Comparison of ENCODE assay signal across 28 cellular contexts in genomic region chr4:120005527-120005926, GRCh38.
"Had no signal": no experiment of that assay in that cellular context is flagged by ENCODE, and none has a peak within 500 bp of the region (broad histone marks: within the 10 kb centered on the region; RNA-seq: fewer than 3 reads in every experiment).

No MANE protein-coding gene starts in this region.

- H2AFZ ChIP-seq: neural progenitor cell, parathyroid adenoma had no signal

- H3K4me3 Mint-ChIP-seq: natural killer cell treated with Interleukin-12 subunit alpha and Interleukin-12 subunit beta and Interleukin-15 and Interleukin-18, amount 100 ng/mL, for 72 hours; neural progenitor cell; stimulated activated effector memory CD8-positive, alpha-beta T cell treated with anti-CD3 and anti-CD28 coated beads, Interleukin-12 subunit alpha, Interleukin-12 subunit beta, amount 100 ng/mL, for 72 hours; stimulated activated naive B cell treated with anti-CD40 and anti-IgM and Interleukin-4, amounts not matched to agents 10 μg/mL and 1 μg/mL and 100 μg/mL, for 72 hours; stimulated activated naive CD8-positive, alpha-beta T cell treated with anti-CD3 and anti-CD28 coated beads, Interleukin-15, Interleukin-2, amounts not matched to agents 100 ng/mL and 50 ng/mL, for 24 hours had no signal

- H3K27me3 ChIP-seq: neural progenitor cell, ovary, right lobe of liver, sigmoid colon, stomach, thyroid gland, tibial nerve, upper lobe of left lung, vagina had no signal

- DNase-seq: occipital lobe; ovary; posterior cingulate gyrus; psoas muscle; right cardiac atrium; right lobe of liver; sigmoid colon; small intestine; stimulated activated CD4-positive, alpha-beta T cell treated with anti-CD3 and anti-CD28 coated beads, Interleukin-15, amount 100 ng/mL, for 24 hours; stimulated activated CD4-positive, alpha-beta T cell treated with anti-CD3 and anti-CD28 coated beads, Interleukin-2, amount 100 ng/mL, for 24 hours; stimulated activated CD4-positive, alpha-beta T cell treated with anti-CD3 and anti-CD28 coated beads, Interleukin-2, amount 100 ng/mL, for 48 hours; stimulated activated CD4-positive, alpha-beta T cell treated with anti-CD3 and anti-CD28 coated beads, Interleukin-4, amount 100 ng/mL, for 24 hours; stimulated activated naive B cell treated with anti-CD40 and anti-IgM and Interleukin-4, amounts not matched to agents 10 μg/mL and 1 μg/mL and 100 μg/mL, for 72 hours; stimulated activated naive CD4-positive, alpha-beta T cell treated with Interleukin-2 at 50 U/mL for 16 hours; stomach; thyroid gland; trophoblast cell; upper lobe of left lung had no signal

- ATAC-seq: natural killer cell treated with Interleukin-12 subunit alpha and Interleukin-12 subunit beta and Interleukin-15 and Interleukin-18, amount 100 ng/mL, for 72 hours; psoas muscle; right cardiac atrium; right lobe of liver; stimulated activated effector memory CD8-positive, alpha-beta T cell treated with anti-CD3 and anti-CD28 coated beads, Interleukin-12 subunit alpha, Interleukin-12 subunit beta, amount 100 ng/mL, for 72 hours; stimulated activated naive B cell treated with anti-CD40 and anti-IgM and Interleukin-4, amounts not matched to agents 10 μg/mL and 1 μg/mL and 100 μg/mL, for 72 hours had no signal

- H3K27ac Mint-ChIP-seq: natural killer cell treated with Interleukin-12 subunit alpha and Interleukin-12 subunit beta and Interleukin-15 and Interleukin-18, amount 100 ng/mL, for 72 hours; neural progenitor cell; progenitor cell of endocrine pancreas; stimulated activated effector memory CD8-positive, alpha-beta T cell treated with anti-CD3 and anti-CD28 coated beads, Interleukin-12 subunit alpha, Interleukin-12 subunit beta, amount 100 ng/mL, for 72 hours; stimulated activated naive B cell treated with anti-CD40 and anti-IgM and Interleukin-4, amounts not matched to agents 10 μg/mL and 1 μg/mL and 100 μg/mL, for 72 hours; stimulated activated naive CD8-positive, alpha-beta T cell treated with anti-CD3 and anti-CD28 coated beads, Interleukin-15, Interleukin-2, amounts not matched to agents 100 ng/mL and 50 ng/mL, for 24 hours had no signal

- H3K4me1 Mint-ChIP-seq: neural progenitor cell; stimulated activated effector memory CD8-positive, alpha-beta T cell treated with anti-CD3 and anti-CD28 coated beads, Interleukin-12 subunit alpha, Interleukin-12 subunit beta, amount 100 ng/mL, for 72 hours; stimulated activated naive B cell treated with anti-CD40 and anti-IgM and Interleukin-4, amounts not matched to agents 10 μg/mL and 1 μg/mL and 100 μg/mL, for 72 hours had no signal

- H3K36me3 Mint-ChIP-seq: natural killer cell treated with Interleukin-12 subunit alpha and Interleukin-12 subunit beta and Interleukin-15 and Interleukin-18, amount 100 ng/mL, for 72 hours; neural progenitor cell; stimulated activated effector memory CD8-positive, alpha-beta T cell treated with anti-CD3 and anti-CD28 coated beads, Interleukin-12 subunit alpha, Interleukin-12 subunit beta, amount 100 ng/mL, for 72 hours; stimulated activated naive B cell treated with anti-CD40 and anti-IgM and Interleukin-4, amounts not matched to agents 10 μg/mL and 1 μg/mL and 100 μg/mL, for 72 hours had no signal

- H3K36me3 ChIP-seq: neural progenitor cell, ovary, right lobe of liver, sigmoid colon, stomach, thoracic aorta, thyroid gland, tibial nerve, upper lobe of left lung, vagina had no signal

- H3K27ac ChIP-seq: neural progenitor cell, ovary, parathyroid adenoma, psoas muscle, right lobe of liver, sigmoid colon, stomach, thoracic aorta, thyroid gland, tibial nerve, upper lobe of left lung, vagina had no signal

- H3K4me3 ChIP-seq: neural progenitor cell, ovary, psoas muscle, right lobe of liver, sigmoid colon, stomach, thoracic aorta, thyroid gland, tibial nerve, upper lobe of left lung, vagina had no signal

- H3K4me1 ChIP-seq: neural progenitor cell, parathyroid adenoma, psoas muscle, right lobe of liver, stomach, thyroid gland, upper lobe of left lung, vagina had no signal

- H3K27me3 Mint-ChIP-seq: progenitor cell of endocrine pancreas; stimulated activated naive B cell treated with anti-CD40 and anti-IgM and Interleukin-4, amounts not matched to agents 10 μg/mL and 1 μg/mL and 100 μg/mL, for 72 hours had no signal

- H3K4me2 ChIP-seq: neural progenitor cell had no signal

- H3K79me2 ChIP-seq: parathyroid adenoma had no signal

- H3K9ac ChIP-seq: neural progenitor cell, parathyroid adenoma had no signal

- H3K9me3 ChIP-seq: ovary, psoas muscle, right lobe of liver, sigmoid colon, stomach, thoracic aorta, thyroid gland, tibial nerve, upper lobe of left lung, vagina had no signal

- H3K9me3 Mint-ChIP-seq: neural progenitor cell; stimulated activated effector memory CD8-positive, alpha-beta T cell treated with anti-CD3 and anti-CD28 coated beads, Interleukin-12 subunit alpha, Interleukin-12 subunit beta, amount 100 ng/mL, for 72 hours; stimulated activated naive B cell treated with anti-CD40 and anti-IgM and Interleukin-4, amounts not matched to agents 10 μg/mL and 1 μg/mL and 100 μg/mL, for 72 hours; stimulated activated naive CD8-positive, alpha-beta T cell treated with anti-CD3 and anti-CD28 coated beads, Interleukin-15, Interleukin-2, amounts not matched to agents 100 ng/mL and 50 ng/mL, for 24 hours had no signal

- FAIRE-seq: small intestine, urothelium cell line had no signal
